ENCODE assay signal across 22 cellular contexts in the genomic region with DNA sequence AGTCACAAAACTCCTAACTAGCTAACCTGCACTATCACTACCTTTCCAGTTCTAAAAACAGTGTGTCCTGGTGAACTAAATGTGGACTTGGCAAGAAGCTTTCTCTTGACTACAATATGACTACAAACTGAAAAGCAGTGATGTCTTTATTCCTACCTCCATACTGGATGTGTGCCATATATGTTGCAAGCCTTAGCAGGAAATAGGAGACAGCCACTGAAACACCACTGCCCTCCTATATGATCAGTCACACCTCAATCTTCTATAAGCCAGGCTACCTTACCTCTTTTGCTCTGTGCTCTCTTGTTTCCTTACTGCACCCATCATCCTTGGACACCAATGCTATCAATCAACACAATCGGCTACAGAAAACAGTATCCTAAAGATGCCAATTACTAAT. TPM values are rescaled to one million over a fixed set of nuclear protein-coding genes. Genes with fewer than 3 reads are reported as not detected.
A peak's percentile ranks its signal among the peaks of the same experiment; 100 is the strongest.
DNase-seq lines count a peak whose midpoint lies in the region; ATAC-seq, FAIRE-seq and TF ChIP-seq lines count a peak whose summit lies in the region.
"Had no signal": no experiment of that assay in that cellular context is flagged by ENCODE, and none has a peak within 500 bp of the region (broad histone marks: within the 10 kb centered on the region; RNA-seq: fewer than 3 reads in every experiment).

No MANE protein-coding gene starts in this region.

- H3K9me3 ChIP-seq in OCI-LY7 (ENCODE audit: low read length) (no peaks in the 10 kb centered on the region; the same call in 1 of the 2 replicates), WERI-Rb-1 (ENCODE audit: severe bottlenecking) (no peaks in the 10 kb centered on the region)
- H3K9me3 ChIP-seq: SK-N-SH, tibial artery had no signal

- H3K9me2 ChIP-seq in OCI-LY7 (ENCODE audit: insufficient read depth, low read length), result no peaks in the 10 kb centered on the region
- H3K9me2 ChIP-seq: SK-N-SH had no signal

- FAIRE-seq in urothelium cell line (lab: Jason Lieb, UNC), result no peak
- FAIRE-seq: kidney, RCC 7860 had no signal

- no peaks in the 10 kb centered on the region for H3K27me3 ChIP-seq in WERI-Rb-1 (ENCODE audit: insufficient read depth, low read depth, severe bottlenecking)
- H3K27me3 ChIP-seq: tibial artery had no signal

- H3K27ac ChIP-seq in OCI-LY7 (ENCODE audit: low read depth, low read length, poor library complexity, severe bottlenecking) (no peak overlapping the region), WERI-Rb-1 (no peak overlapping the region)
- H3K27ac ChIP-seq: tibial artery had no signal

- peak; percentile 2 for DNase-seq in ELR (ENCODE audit: low read depth)
- no peak for DNase-seq in OCI-LY7 (ENCODE audit: low spot score)
- DNase-seq in non-pigmented ciliary epithelial cell (ENCODE audit: low read depth), result peak; percentile 3
- no peak for DNase-seq in WERI-Rb-1
- DNase-seq in COLO829 (ENCODE audit: low spot score), result no peak
- DNase-seq in urothelium cell line (ENCODE audit: low spot score), result no peak
- DNase-seq: activated B cell treated with CpG ODN at 0.5 μM for 24 hours; activated CD4-positive, alpha-beta memory T cell treated with anti-CD3 and anti-CD28 coated beads for 36 hours; activated gamma-delta T cell treated with Interleukin-2 at 50 U/mL for 16 hours; anterior cingulate cortex; COR-L47; DND-41; effector memory CD4-positive, alpha-beta T cell; kidney; mesendoderm; naive thymus-derived CD8-positive, alpha-beta T cell; SK-N-SH; stimulated activated CD4-positive, alpha-beta T cell treated with anti-CD3 and anti-CD28 coated beads, Interleukin-2, amount 100 ng/mL, for 24 hours; stimulated activated naive CD4-positive, alpha-beta T cell; tibial artery had no signal

- no peaks in the 10 kb centered on the region for H3K4me1 ChIP-seq in OCI-LY7 (ENCODE audit: insufficient read depth, low read length, poor library complexity, severe bottlenecking)
- H3K4me1 ChIP-seq: tibial artery had no signal

- TF ChIP-seq CTCF in OCI-LY7 (conservative IDR thresholded peaks at IDR 0.05; ENCODE audit: low read length), result no peak
- no peak for TF ChIP-seq CTCF in WERI-Rb-1 (IDR thresholded peaks at IDR 0.05; ENCODE audit: low read depth, low read length)

- POLR2A ChIA-PET in OCI-LY7 (lab: Charles Lee), result interaction anchor here (0.9 to 1.0 kb wide), 2 partner anchors 17 to 36 kb away, joined by 3 read pairs; no protein-coding TSS in a partner anchor

- H4K20me1 ChIP-seq in OCI-LY7 (ENCODE audit: insufficient read depth, low read length), result no peaks in the 10 kb centered on the region

- ATAC-seq in esophagus mucosa, result peak; percentile 75
- ATAC-seq: naive thymus-derived CD8-positive, alpha-beta T cell had no signal

- H2AFZ ChIP-seq in OCI-LY7 (ENCODE audit: low read length), result no peak overlapping the region

- H3K36me3 ChIP-seq in OCI-LY7 (ENCODE audit: insufficient read depth, low read length) (peaks cover 98% of the 10 kb centered on the region), WERI-Rb-1 (peaks cover 41% of the 10 kb centered on the region)

- intact Hi-C loops in OCI-LY7 (cut with micrococcal nuclease; ENCODE audit: unreplicated experiment), result no loop called here

- H3K79me2 ChIP-seq in OCI-LY7 (ENCODE audit: insufficient read depth, low read depth, low read length), result peaks cover 45% of the 10 kb centered on the region; the same call in 1 of the 2 replicates

- H3K4me3 ChIP-seq in OCI-LY7 (ENCODE audit: low read depth, low read length, poor library complexity, severe bottlenecking) (no peak overlapping the region), WERI-Rb-1 (ENCODE audit: low read depth, low read length) (no peak overlapping the region)
- H3K4me3 ChIP-seq: tibial artery had no signal

- CTCF ChIA-PET in OCI-LY7 (lab: Charles Lee; ENCODE audit: unreplicated experiment), result no interaction called here

- H3K4me2 ChIP-seq in OCI-LY7 (ENCODE audit: low read length), result no peak overlapping the region
- H3K4me2 ChIP-seq: SK-N-SH had no signal

- TSS peak; percentile 20 for BruUV-seq in OCI-LY7 (replicated peaks; lab: Mats Ljungman, UMichigan)

RNA-seq across cellular contexts. Expression of gene SS18, which starts 34.1 kb away (rescaled TPM):
- 116 and 155 TPM in 2 replicates for total RNA-seq in OCI-LY7 (2014; rRNA removed; shearing (Covaris generic))
- total RNA-seq in OCI-LY7 (2022) (192 and 197 TPM in 2 replicates), esophagus mucosa (56.9 TPM)

Comparison
In these comparisons a context has a peak if more than half of its experiments do, and no peak if none do; other contexts are left out.
1. DNase-seq: peak in ELR (single experiment) and non-pigmented ciliary epithelial cell (single experiment); none in OCI-LY7 (single experiment), WERI-Rb-1 (single experiment), COLO829 (single experiment) and urothelium cell line (single experiment).